Comparison of ENCODE assay signal across 8 cellular contexts in the genomic region with DNA sequence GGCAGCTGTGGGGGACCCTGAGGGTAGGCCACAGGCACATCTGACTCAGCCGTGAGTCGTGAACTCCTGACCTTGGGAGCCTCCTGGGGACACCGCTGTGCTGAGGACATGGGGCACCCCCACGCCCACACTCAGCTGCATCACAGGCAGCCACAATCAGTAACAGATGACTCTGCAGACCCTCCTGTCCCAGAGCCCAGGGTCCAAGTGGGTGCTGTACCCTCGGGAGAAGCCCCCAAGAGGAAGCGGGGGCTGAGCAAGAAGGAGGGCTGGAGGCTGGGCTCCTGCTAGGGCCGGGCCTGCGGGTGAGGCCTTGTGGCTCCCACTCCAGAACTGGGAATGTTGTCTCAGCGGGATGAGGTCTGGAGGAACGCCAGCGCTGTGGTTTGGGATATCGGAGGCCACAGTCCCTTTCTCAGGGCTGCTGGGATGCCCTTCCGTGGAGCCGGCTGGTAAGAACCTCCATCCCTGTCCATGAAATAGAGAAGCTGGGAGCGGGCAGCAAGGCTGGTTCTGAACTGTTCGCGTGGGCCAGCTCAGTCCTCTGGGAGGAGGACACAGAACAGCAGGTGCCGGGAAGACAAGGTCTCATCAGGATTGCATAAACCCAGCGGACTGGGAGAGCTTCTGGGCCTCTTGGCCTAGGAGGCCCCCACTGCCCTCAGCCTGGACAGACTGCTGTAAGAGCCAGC. TPM values are rescaled to one million over a fixed set of nuclear protein-coding genes. Genes with fewer than 3 reads are reported as not detected.
DNase-seq lines count a peak whose midpoint lies in the region; ATAC-seq and TF ChIP-seq lines count a peak whose summit lies in the region.

No MANE protein-coding gene starts in this region.

- intact Hi-C loops in heart left ventricle (cut with DNase I) (loop anchor here in 1 of 10 donors (10.0 kb wide), 1 partner anchor 225 kb away; a partner anchor contains a TSS), cardiac septum (cut with DNase I) (no loop called here), vagina (cut with DNase I) (no loop called here)

- H3K27ac Mint-ChIP-seq in mesothelial cell of epicardium (peak overlapping the region; percentile 73), endothelial cell (ENCODE audit: unreplicated experiment) (no peak overlapping the region)
- H3K27ac Mint-ChIP-seq in CD8-positive, alpha-beta memory T cell, result no peak overlapping the region

- H3K4me1 Mint-ChIP-seq in mesothelial cell of epicardium (peaks cover 37% of the 10 kb centered on the region), endothelial cell (ENCODE audit: unreplicated experiment) (peaks cover 9% of the 10 kb centered on the region)
- H3K4me1 Mint-ChIP-seq in CD8-positive, alpha-beta memory T cell, result peaks cover 0 to 8% (median 2%) of the 10 kb centered on the region in 3 donors

- POLR2A ChIA-PET in CD8-positive, alpha-beta memory T cell (lab: Charles Lee), result no interaction called here

- H3K4me3 Mint-ChIP-seq in mesothelial cell of epicardium, result no peak overlapping the region
- H3K4me3 Mint-ChIP-seq in endothelial cell (ENCODE audit: unreplicated experiment), result no peak overlapping the region
- H3K4me3 Mint-ChIP-seq in CD8-positive, alpha-beta memory T cell, result no peak overlapping the region

- CTCF ChIA-PET in CD8-positive, alpha-beta memory T cell (lab: Charles Lee), result no interaction called here

- TF ChIP-seq CTCF in heart left ventricle (IDR thresholded peaks at IDR 0.05) (no peak), mesothelial cell of epicardium (IDR thresholded peaks at IDR 0.05; ENCODE audit: unreplicated experiment) (no peak), vagina (IDR thresholded peaks at IDR 0.05) (no peak), endothelial cell (IDR thresholded peaks at IDR 0.05; ENCODE audit: unreplicated experiment) (no peak)

- ATAC-seq in heart left ventricle (no peak), HG03378 (IDR thresholded peaks at IDR 0.05; ENCODE audit: unreplicated experiment) (no peak)

- H3K36me3 Mint-ChIP-seq in mesothelial cell of epicardium, result peaks cover 2% of the 10 kb centered on the region
- H3K36me3 Mint-ChIP-seq in endothelial cell (ENCODE audit: low read depth, unreplicated experiment), result no peaks in the 10 kb centered on the region
- H3K36me3 Mint-ChIP-seq in CD8-positive, alpha-beta memory T cell, result no peaks in the 10 kb centered on the region

- H3K4me3 ChIP-seq in heart left ventricle, result no peak overlapping the region
- H3K4me3 ChIP-seq in adipocyte (ENCODE audit: low read length), result no peak overlapping the region
- no peak overlapping the region for H3K4me3 ChIP-seq in vagina
- H3K4me3 ChIP-seq in CD8-positive, alpha-beta memory T cell (ENCODE audit: low read length), result no peak overlapping the region

- H3K36me3 ChIP-seq in heart left ventricle, result no peaks in the 10 kb centered on the region
- no peaks in the 10 kb centered on the region for H3K36me3 ChIP-seq in adipocyte (ENCODE audit: control insufficient read depth, insufficient read depth, low read length, severe bottlenecking)
- H3K36me3 ChIP-seq in vagina, result no peaks in the 10 kb centered on the region
- no peaks in the 10 kb centered on the region for H3K36me3 ChIP-seq in CD8-positive, alpha-beta memory T cell (ENCODE audit: insufficient read depth, low read length)

- H3K27me3 Mint-ChIP-seq in mesothelial cell of epicardium (ENCODE audit: low read depth), result no peaks in the 10 kb centered on the region
- peaks cover 10% of the 10 kb centered on the region for H3K27me3 Mint-ChIP-seq in endothelial cell (ENCODE audit: unreplicated experiment)
- peaks cover 13 to 21% of the 10 kb centered on the region in 2 donors for H3K27me3 Mint-ChIP-seq in CD8-positive, alpha-beta memory T cell

- H3K27ac ChIP-seq in heart left ventricle (peak overlapping the region in 9 of 12 donors; percentile 26 to 97 (median 49)), vagina (peak overlapping the region; percentile 82)
- no peak overlapping the region for H3K27ac ChIP-seq in CD8-positive, alpha-beta memory T cell (ENCODE audit: low read depth, low read length)

- WGBS in heart left ventricle, 4 donors, result 53 to 76% (median 62%) methylated on average over 14 to 19 of the region's 19 CpGs

- peaks cover 0 to 36% (median 0%) of the 10 kb centered on the region in 9 donors for H3K27me3 ChIP-seq in heart left ventricle
- H3K27me3 ChIP-seq in adipocyte (replicated peaks; ENCODE audit: control insufficient read depth, insufficient read depth, low read length), result no peaks in the 10 kb centered on the region
- no peaks in the 10 kb centered on the region for H3K27me3 ChIP-seq in vagina
- H3K27me3 ChIP-seq in CD8-positive, alpha-beta memory T cell (ENCODE audit: insufficient read depth, low read length, poor library complexity, severe bottlenecking), result peaks cover 22% of the 10 kb centered on the region

- H3K9me3 ChIP-seq in heart left ventricle (no peaks in the 10 kb centered on the region), adipocyte (ENCODE audit: control insufficient read depth, low read length) (no peaks in the 10 kb centered on the region), vagina (no peaks in the 10 kb centered on the region)
- no peaks in the 10 kb centered on the region for H3K9me3 ChIP-seq in CD8-positive, alpha-beta memory T cell (ENCODE audit: low read length)

- TF ChIP-seq POLR2A in heart left ventricle (IDR thresholded peaks at IDR 0.05) (no peak), vagina (IDR thresholded peaks at IDR 0.05) (no peak)

- H3K4me1 ChIP-seq in heart left ventricle (peaks cover 6 to 71% (median 49%) of the 10 kb centered on the region in 12 donors), adipocyte (ENCODE audit: control insufficient read depth, insufficient read depth, low read length) (peaks cover 41% of the 10 kb centered on the region), vagina (peaks cover 70% of the 10 kb centered on the region)
- peaks cover 18% of the 10 kb centered on the region for H3K4me1 ChIP-seq in CD8-positive, alpha-beta memory T cell (ENCODE audit: insufficient read depth, low read length)

- H3K9ac ChIP-seq in adipocyte (ENCODE audit: low read length), result no peak overlapping the region

- DNase-seq in heart left ventricle (peak in 2 of 5 donors; percentile 58 to 84), cardiac septum (ENCODE audit: low spot score) (no peak), adipocyte (ENCODE audit: low read depth) (peak; percentile 55), mesothelial cell of epicardium (ENCODE audit: low spot score in 2 of 2, unreplicated experiment in 2 of 2) (no peak), vagina (ENCODE audit: extremely low spot score in 2 of 2) (no peak), endothelial cell (ENCODE audit: low spot score) (no peak)
- DNase-seq in CD8-positive, alpha-beta memory T cell, result no peak

- H3K9me3 Mint-ChIP-seq in mesothelial cell of epicardium (no peaks in the 10 kb centered on the region), endothelial cell (ENCODE audit: unreplicated experiment) (no peaks in the 10 kb centered on the region)
- no peaks in the 10 kb centered on the region for H3K9me3 Mint-ChIP-seq in CD8-positive, alpha-beta memory T cell

RNA-seq across cellular contexts. Expression of a gene that starts 3.1 kb away (rescaled TPM):
- total RNA-seq in heart left ventricle (100 to 1,000 TPM in 1 of 9 donors, 10 to 100 TPM in 8; 57.4 to 107 (median 73.6) TPM), cardiac septum (101 TPM), mesothelial cell of epicardium (571 to 618 TPM (median 601 TPM) in 3 replicates), vagina (150 TPM), endothelial cell (ENCODE audit: unreplicated experiment) (34.5 TPM)
- polyA plus RNA-seq in heart left ventricle, result 100 to 1,000 TPM in 1 of 2 donors, 10 to 100 TPM in 1; 72.0 to 128 TPM
- total RNA-seq in CD8-positive, alpha-beta memory T cell, result under 1 TPM; 0.13 to 0.78 TPM
- not detected for polyA plus RNA-seq in CD8-positive, alpha-beta memory T cell

RNA-seq across cellular contexts. Expression of a gene that starts 16.6 kb away (rescaled TPM):
- total RNA-seq in heart left ventricle (100 to 1,000 TPM; 434 to 831 (median 670) TPM), cardiac septum (466 TPM), mesothelial cell of epicardium (1,089 to 1,145 TPM (median 1,126 TPM) in 3 replicates), vagina (1,935 TPM), endothelial cell (ENCODE audit: unreplicated experiment) (1,710 TPM)
- polyA plus RNA-seq in heart left ventricle, result 1,000 to 10,000 TPM; 1,943 to 3,051 TPM
- total RNA-seq in CD8-positive, alpha-beta memory T cell, result 1,000 to 10,000 TPM; 2,034 to 2,072 TPM
- polyA plus RNA-seq in CD8-positive, alpha-beta memory T cell, result 2,161 TPM

RNA-seq across cellular contexts. Expression of a gene that starts 36.8 kb away (rescaled TPM):
- 10 to 100 TPM in 2 of 9 donors, 1 to 10 TPM in 7; 6.1 to 12.0 (median 8.8) TPM for total RNA-seq in heart left ventricle
- 10 to 100 TPM in 1 of 2 donors, 1 to 10 TPM in 1; 2.9 to 10.7 TPM for polyA plus RNA-seq in heart left ventricle
- total RNA-seq in cardiac septum, result 10.7 TPM
- total RNA-seq in mesothelial cell of epicardium, result 22.8 to 23.7 TPM (median 23.6 TPM) in 3 replicates
- 1.5 TPM for total RNA-seq in vagina
- total RNA-seq in endothelial cell (ENCODE audit: unreplicated experiment), result 9.3 TPM
- 1 to 10 TPM; 8.6 to 9.2 TPM for total RNA-seq in CD8-positive, alpha-beta memory T cell
- polyA plus RNA-seq in CD8-positive, alpha-beta memory T cell, result 3.2 TPM

RNA-seq across cellular contexts. Expression of a gene that starts 57.1 kb away (rescaled TPM):
- total RNA-seq in heart left ventricle (not detected), cardiac septum (not detected), mesothelial cell of epicardium (12.3 to 13.5 TPM (median 12.6 TPM) in 3 replicates), vagina (1.7 TPM), endothelial cell (ENCODE audit: unreplicated experiment) (0.10 TPM)
- polyA plus RNA-seq in heart left ventricle, result not detected
- not detected for total RNA-seq in CD8-positive, alpha-beta memory T cell
- not detected for polyA plus RNA-seq in CD8-positive, alpha-beta memory T cell

Comparison
In these comparisons a context has a peak if more than half of its experiments do, and no peak if none do; other contexts are left out.
1. RNA of a gene that starts 3.1 kb away (total RNA-seq): 571 to 618 TPM in mesothelial cell of epicardium, 150 TPM in vagina (single experiment), 101 TPM in cardiac septum (single experiment), 57.4 to 107 TPM in heart left ventricle and 34.5 TPM in endothelial cell (single experiment); 0.13 to 0.78 TPM in CD8-positive, alpha-beta memory T cell; every median in the first group is over 10 times any median in the second.